In the genomic region with DNA sequence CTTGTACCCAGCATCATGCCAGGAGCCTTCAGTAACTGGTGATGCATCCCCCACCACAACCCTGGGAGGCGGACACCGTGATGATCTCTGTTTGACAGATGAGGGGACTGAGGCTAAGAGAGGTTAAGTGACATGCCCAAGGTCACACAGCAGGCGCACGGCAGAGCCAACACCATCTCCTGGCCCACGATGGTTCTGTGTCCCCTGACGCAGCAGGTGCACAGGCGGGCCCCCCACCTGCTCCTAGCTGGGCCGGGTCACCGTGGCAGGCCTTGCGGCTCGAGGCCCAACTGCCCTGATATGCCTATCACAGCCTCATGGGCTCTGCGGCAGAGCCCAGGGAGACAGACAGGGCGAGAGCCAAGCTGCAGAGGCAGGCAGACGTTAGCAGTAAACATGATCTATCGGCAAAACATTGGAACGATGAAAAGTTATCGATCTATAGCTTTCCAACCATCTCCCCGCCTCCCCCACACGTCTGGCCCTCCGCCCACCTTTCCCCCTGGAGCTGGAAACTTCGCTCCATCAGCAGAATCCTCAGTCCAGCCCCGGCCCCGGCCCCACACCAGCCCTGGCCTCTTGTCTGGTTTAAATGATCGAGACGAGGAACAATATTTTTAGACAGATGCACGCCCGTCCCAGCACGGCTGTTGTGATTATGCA, we compare ENCODE assay signal across 24 cellular contexts.
"Had no signal": no experiment of that assay in that cellular context is flagged by ENCODE, and none has a peak within 500 bp of the region (broad histone marks: within the 10 kb centered on the region; RNA-seq: fewer than 3 reads in every experiment).

No MANE protein-coding gene starts in this region.

- FAIRE-seq: endometrium had no signal

- H3K4me3 ChIP-seq: coronary artery, esophagus squamous epithelium, lung, ovary, psoas muscle, skin epidermis, spleen, thoracic aorta, tibial nerve, upper lobe of left lung, uterus had no signal

- H3K27me3 ChIP-seq: ovary, upper lobe of left lung, uterus had no signal

- H3K36me3 ChIP-seq: esophagus squamous epithelium, ovary, spleen, thoracic aorta, tibial nerve, upper lobe of left lung, uterus had no signal

- H3K9me3 ChIP-seq: esophagus squamous epithelium, ovary, psoas muscle, spleen, thoracic aorta, upper lobe of left lung, uterus had no signal

- ATAC-seq: effector memory CD8-positive, alpha-beta T cell; natural killer cell; psoas muscle; right cardiac atrium; stimulated activated naive B cell treated with anti-CD40 and anti-IgM and Interleukin-4, amounts not matched to agents 10 μg/mL and 1 μg/mL and 100 μg/mL, for 72 hours had no signal

- H3K27ac ChIP-seq: coronary artery, esophagus squamous epithelium, ovary, psoas muscle, skin epidermis, spleen, thoracic aorta, tibial nerve, upper lobe of left lung, uterus had no signal

- DNase-seq: dermis blood vessel endothelial cell; effector memory CD8-positive, alpha-beta T cell; erythroblast; esophagus squamous epithelium; foreskin melanocyte; glutamatergic neuron; hypothalamus; immature natural killer cell; islet precursor cell; natural killer cell; ovary; posterior cingulate gyrus; psoas muscle; spleen; stimulated activated naive B cell treated with anti-CD40 and anti-IgM and Interleukin-4, amounts not matched to agents 10 μg/mL and 1 μg/mL and 100 μg/mL, for 72 hours; uterus had no signal

- H3K4me1 ChIP-seq: esophagus squamous epithelium, tibial nerve, upper lobe of left lung, uterus had no signal
